Comparison of ENCODE assay signal across 18 cellular contexts in genomic region chr2:227848146-227848545, GRCh38. TPM values are rescaled to one million over a fixed set of nuclear protein-coding genes. Genes with fewer than 3 reads are reported as not detected.
DNase-seq lines count a peak whose midpoint lies in the region; ATAC-seq and TF ChIP-seq lines count a peak whose summit lies in the region.
"Had no signal": no experiment of that assay in that cellular context is flagged by ENCODE, and none has a peak within 500 bp of the region (broad histone marks: within the 10 kb centered on the region; RNA-seq: fewer than 3 reads in every experiment).

No MANE protein-coding gene starts in this region.

- ATAC-seq in activated T-cell treated with anti-CD3 and anti-CD28 coated beads, Interleukin-2, amount 50 U/mL, for 72 hours (replicated peaks in 1 of 2), result no peak
- ATAC-seq in HG02885 (IDR thresholded peaks at IDR 0.05; ENCODE audit: poor library complexity, unreplicated experiment), result peak; percentile 12
- no peak for ATAC-seq in stimulated activated effector memory CD8-positive, alpha-beta T cell treated with anti-CD3 and anti-CD28 coated beads, Interleukin-12 subunit alpha, Interleukin-12 subunit beta, amount 100 ng/mL, for 72 hours
- ATAC-seq: SK-N-SH treated with all-trans-retinoic acid at 6 μM for 48 hours had no signal

- H3K4me1 Mint-ChIP-seq in activated T-cell treated with anti-CD3 and anti-CD28 coated beads, Interleukin-2, amount 50 U/mL, for 72 hours (ENCODE audit: low read depth), result no peaks in the 10 kb centered on the region
- H3K4me1 Mint-ChIP-seq in chondrocyte (ENCODE audit: low read depth), result peaks cover 40% of the 10 kb centered on the region
- H3K4me1 Mint-ChIP-seq in stimulated activated effector memory CD8-positive, alpha-beta T cell treated with anti-CD3 and anti-CD28 coated beads, Interleukin-12 subunit alpha, Interleukin-12 subunit beta, amount 100 ng/mL, for 72 hours, result peaks cover 33% of the 10 kb centered on the region

- intact Hi-C loops in testis (cut with DNase I; ENCODE audit: low total_unique reads), result no loop called here

- no peaks in the 10 kb centered on the region for H3K4me1 ChIP-seq in testis
- H3K4me1 ChIP-seq: vagina had no signal

- no peaks in the 10 kb centered on the region for H3K36me3 ChIP-seq in testis (ENCODE audit: low read depth, missing control alignments)
- H3K36me3 ChIP-seq: vagina had no signal

- TF ChIP-seq CTCF in chondrocyte (IDR thresholded peaks at IDR 0.05), result no peak
- no peak for TF ChIP-seq CTCF in testis (IDR thresholded peaks at IDR 0.05)

- no peak for TF ChIP-seq POLR2A in testis (IDR thresholded peaks at IDR 0.05)

- no peaks in the 10 kb centered on the region for H3K9me3 ChIP-seq in testis
- H3K9me3 ChIP-seq: mucosa of descending colon, vagina had no signal

- no peak overlapping the region for H3K27ac ChIP-seq in testis
- H3K27ac ChIP-seq: vagina had no signal

- no peak overlapping the region for H3K4me3 ChIP-seq in testis
- H3K4me3 ChIP-seq: mucosa of descending colon, vagina had no signal

- H3K9me3 Mint-ChIP-seq in activated T-cell treated with anti-CD3 and anti-CD28 coated beads, Interleukin-2, amount 50 U/mL, for 72 hours, result peaks cover 1 to 3% of the 10 kb centered on the region in 2 donors
- peaks cover 4% of the 10 kb centered on the region for H3K9me3 Mint-ChIP-seq in chondrocyte (ENCODE audit: low read depth)
- no peaks in the 10 kb centered on the region for H3K9me3 Mint-ChIP-seq in stimulated activated effector memory CD8-positive, alpha-beta T cell treated with anti-CD3 and anti-CD28 coated beads, Interleukin-12 subunit alpha, Interleukin-12 subunit beta, amount 100 ng/mL, for 72 hours
- H3K9me3 Mint-ChIP-seq: endodermal cell had no signal

- DNase-seq in activated T-cell treated with anti-CD3 and anti-CD28 coated beads, Interleukin-2, amount 50 U/mL, for 72 hours, result no peak
- DNase-seq in activated T-cell treated with anti-CD3 and anti-CD28 coated beads for 4 hours (no peak), chondrocyte (ENCODE audit: low spot score) (no peak), GF-D8 (lab: John Stamatoyannopoulos, UW) (no peak), testis (no peak)
- DNase-seq in stimulated activated effector memory CD8-positive, alpha-beta T cell treated with anti-CD3 and anti-CD28 coated beads, Interleukin-12 subunit alpha, Interleukin-12 subunit beta, amount 100 ng/mL, for 72 hours (ENCODE audit: low spot score in 2 of 2), result no peak
- no peak for DNase-seq in stimulated activated CD4-positive, alpha-beta T cell treated with anti-CD3 and anti-CD28 coated beads, Interleukin-12 subunit alpha, Interleukin-12 subunit beta, amount 100 ng/mL, for 4 hours
- DNase-seq: activated CD4-positive, alpha-beta T cell treated with anti-CD3 and anti-CD28 coated beads for 48 hours; endodermal cell; H7; NCI-H1105 treated with DMSO at 0.1 percent for 48 hours; NCI-H774; stimulated activated naive CD4-positive, alpha-beta T cell treated with Interleukin-2 at 50 U/mL for 16 hours had no signal

- H3K36me3 Mint-ChIP-seq in activated T-cell treated with anti-CD3 and anti-CD28 coated beads, Interleukin-2, amount 50 U/mL, for 72 hours (ENCODE audit: insufficient read depth in 2 of 2), result no peaks in the 10 kb centered on the region
- H3K36me3 Mint-ChIP-seq in chondrocyte (ENCODE audit: low read depth), result no peaks in the 10 kb centered on the region
- peaks cover 12% of the 10 kb centered on the region for H3K36me3 Mint-ChIP-seq in stimulated activated effector memory CD8-positive, alpha-beta T cell treated with anti-CD3 and anti-CD28 coated beads, Interleukin-12 subunit alpha, Interleukin-12 subunit beta, amount 100 ng/mL, for 72 hours

- peak overlapping the region; percentile 98 for H3K27ac Mint-ChIP-seq in activated T-cell treated with anti-CD3 and anti-CD28 coated beads, Interleukin-2, amount 50 U/mL, for 72 hours
- H3K27ac Mint-ChIP-seq in chondrocyte (ENCODE audit: unreplicated experiment), result peak overlapping the region; percentile 24
- peak overlapping the region; percentile 85 for H3K27ac Mint-ChIP-seq in stimulated activated effector memory CD8-positive, alpha-beta T cell treated with anti-CD3 and anti-CD28 coated beads, Interleukin-12 subunit alpha, Interleukin-12 subunit beta, amount 100 ng/mL, for 72 hours
- H3K27ac Mint-ChIP-seq: endodermal cell had no signal

- 36 to 63% methylated on average over 3 of the region's 3 CpGs for WGBS in testis, 2 donors

- H3K4me3 Mint-ChIP-seq in activated T-cell treated with anti-CD3 and anti-CD28 coated beads, Interleukin-2, amount 50 U/mL, for 72 hours, result peak overlapping the region; percentile 2 to 78
- H3K4me3 Mint-ChIP-seq in chondrocyte (ENCODE audit: unreplicated experiment), result no peak overlapping the region
- peak overlapping the region; percentile 66 for H3K4me3 Mint-ChIP-seq in stimulated activated effector memory CD8-positive, alpha-beta T cell treated with anti-CD3 and anti-CD28 coated beads, Interleukin-12 subunit alpha, Interleukin-12 subunit beta, amount 100 ng/mL, for 72 hours
- H3K4me3 Mint-ChIP-seq: endodermal cell had no signal

- no peaks in the 10 kb centered on the region for H3K27me3 ChIP-seq in testis
- H3K27me3 ChIP-seq: vagina had no signal

- H3K27me3 Mint-ChIP-seq in activated T-cell treated with anti-CD3 and anti-CD28 coated beads, Interleukin-2, amount 50 U/mL, for 72 hours (ENCODE audit: low read depth), result peaks cover 7% of the 10 kb centered on the region
- no peaks in the 10 kb centered on the region for H3K27me3 Mint-ChIP-seq in chondrocyte (ENCODE audit: low read depth)

RNA-seq across cellular contexts. Expression of gene DAW1, which starts 23.3 kb away (rescaled TPM):
- not detected for total RNA-seq in activated T-cell treated with anti-CD3 and anti-CD28 coated beads, Interleukin-2, amount 50 U/mL, for 72 hours
- total RNA-seq in chondrocyte (0.28 to 0.65 TPM (median 0.47 TPM) in 3 replicates), testis (10 to 100 TPM; 25.2 to 31.2 TPM)
- 105 TPM for polyA plus RNA-seq in testis (ENCODE audit: insufficient read depth, low read depth, low replicate concordance)
- total RNA-seq: fibroblast of villous mesenchyme, mucosa of descending colon, vagina had no signal

RNA-seq across cellular contexts. Expression of gene CCL20, which starts 34.5 kb away (rescaled TPM):
- total RNA-seq in activated T-cell treated with anti-CD3 and anti-CD28 coated beads, Interleukin-2, amount 50 U/mL, for 72 hours, result 10 to 100 TPM in 1 of 2 donors, 1 to 10 TPM in 1; 1.4 to 21.9 TPM
- 0.45 to 1.9 TPM (median 0.79 TPM) in 3 replicates for total RNA-seq in chondrocyte
- under 1 TPM; 0.55 to 0.81 TPM for total RNA-seq in testis
- 0.99 TPM for polyA plus RNA-seq in testis (ENCODE audit: insufficient read depth, low read depth, low replicate concordance)
- total RNA-seq: endodermal cell, H7, vagina had no signal

Comparison
In these comparisons a context has a peak if more than half of its experiments do, and no peak if none do; other contexts are left out.
1. H3K27ac Mint-ChIP-seq: peak in every context shown above with its lines; median percentile 98 in activated T-cell treated with anti-CD3 and anti-CD28 coated beads, Interleukin-2, amount 50 U/mL, for 72 hours; 85 in stimulated activated effector memory CD8-positive, alpha-beta T cell treated with anti-CD3 and anti-CD28 coated beads, Interleukin-12 subunit alpha, Interleukin-12 subunit beta, amount 100 ng/mL, for 72 hours; 24 in chondrocyte.
2. RNA of gene DAW1, which starts 23.3 kb away (total RNA-seq): 25.2 to 31.2 TPM in testis; 0.28 to 0.65 TPM in chondrocyte and not detected in activated T-cell treated with anti-CD3 and anti-CD28 coated beads, Interleukin-2, amount 50 U/mL, for 72 hours; every median in the first group is over 10 times any median in the second.